In genomic region chr6:166105341-166106075, GRCh38 we compare ENCODE assay signal across 10 cellular contexts.
DNase-seq lines count a peak whose midpoint lies in the region; ATAC-seq and TF ChIP-seq lines count a peak whose summit lies in the region.
"Had no signal": no experiment of that assay in that cellular context is flagged by ENCODE, and none has a peak within 500 bp of the region (broad histone marks: within the 10 kb centered on the region; RNA-seq: fewer than 3 reads in every experiment).

No MANE protein-coding gene starts in this region.

- no peak overlapping the region for H3K4me3 Mint-ChIP-seq in activated CD8-positive, alpha-beta T cell treated with anti-CD3 and anti-CD28 coated beads for 36 hours
- no peak overlapping the region for H3K4me3 Mint-ChIP-seq in activated CD8-positive, alpha-beta T cell treated with anti-CD3 and anti-CD28 coated beads, Interleukin-2, amount 10 ng/mL, durations not matched to agents 7 days and 5 days
- H3K4me3 Mint-ChIP-seq in stimulated activated memory B cell treated with anti-CD40 and anti-IgM and Interleukin-4, amounts not matched to agents 10 μg/mL and 1 μg/mL and 100 μg/mL, for 72 hours = peak overlapping the region; percentile 11
- H3K4me3 Mint-ChIP-seq: CD8-positive, alpha-beta T cell had no signal

- H3K27me3 Mint-ChIP-seq in activated CD8-positive, alpha-beta T cell treated with anti-CD3 and anti-CD28 coated beads for 36 hours = peaks cover 8% of the 10 kb centered on the region
- peaks cover 39% of the 10 kb centered on the region for H3K27me3 Mint-ChIP-seq in activated CD8-positive, alpha-beta T cell treated with anti-CD3 and anti-CD28 coated beads, Interleukin-2, amount 10 ng/mL, durations not matched to agents 7 days and 5 days (ENCODE audit: low read depth)
- H3K27me3 Mint-ChIP-seq in stimulated activated memory B cell treated with anti-CD40 and anti-IgM and Interleukin-4, amounts not matched to agents 10 μg/mL and 1 μg/mL and 100 μg/mL, for 72 hours = no peaks in the 10 kb centered on the region

- DNase-seq in activated CD8-positive, alpha-beta T cell treated with anti-CD3 and anti-CD28 coated beads for 36 hours = peak; percentile 52
- DNase-seq in activated CD8-positive, alpha-beta T cell treated with anti-CD3 and anti-CD28 coated beads, Interleukin-2, amount 10 ng/mL, durations not matched to agents 7 days and 5 days = no peak
- no peak for DNase-seq in iPS-NIHi7 (ENCODE audit: extremely low spot score)
- DNase-seq in NCI-H1694 (lab: John Stamatoyannopoulos, UW) = no peak
- DNase-seq in stimulated activated CD4-positive, alpha-beta T cell treated with anti-CD3 and anti-CD28 coated beads, Interleukin-1b, Interleukin-23, amount 100 ng/mL, for 48 hours = no peak

- no peak overlapping the region for H3K27ac Mint-ChIP-seq in activated CD8-positive, alpha-beta T cell treated with anti-CD3 and anti-CD28 coated beads for 36 hours
- H3K27ac Mint-ChIP-seq in activated CD8-positive, alpha-beta T cell treated with anti-CD3 and anti-CD28 coated beads, Interleukin-2, amount 10 ng/mL, durations not matched to agents 7 days and 5 days = no peak overlapping the region
- no peak overlapping the region for H3K27ac Mint-ChIP-seq in stimulated activated memory B cell treated with anti-CD40 and anti-IgM and Interleukin-4, amounts not matched to agents 10 μg/mL and 1 μg/mL and 100 μg/mL, for 72 hours
- H3K27ac Mint-ChIP-seq: CD8-positive, alpha-beta T cell had no signal

- intact Hi-C loops in activated CD8-positive, alpha-beta T cell treated with anti-CD3 and anti-CD28 coated beads for 36 hours (cut with micrococcal nuclease) = loop anchor here (1.0 kb wide), 1 partner anchor 220 kb away; no protein-coding TSS in a partner anchor

- H3K36me3 Mint-ChIP-seq in activated CD8-positive, alpha-beta T cell treated with anti-CD3 and anti-CD28 coated beads for 36 hours (ENCODE audit: low read depth) = no peaks in the 10 kb centered on the region
- H3K36me3 Mint-ChIP-seq in activated CD8-positive, alpha-beta T cell treated with anti-CD3 and anti-CD28 coated beads, Interleukin-2, amount 10 ng/mL, durations not matched to agents 7 days and 5 days (ENCODE audit: low read depth) = no peaks in the 10 kb centered on the region
- no peaks in the 10 kb centered on the region for H3K36me3 Mint-ChIP-seq in stimulated activated memory B cell treated with anti-CD40 and anti-IgM and Interleukin-4, amounts not matched to agents 10 μg/mL and 1 μg/mL and 100 μg/mL, for 72 hours
- H3K36me3 Mint-ChIP-seq: CD8-positive, alpha-beta T cell had no signal

- H3K4me1 Mint-ChIP-seq in activated CD8-positive, alpha-beta T cell treated with anti-CD3 and anti-CD28 coated beads for 36 hours (ENCODE audit: low read depth) = peaks cover 5% of the 10 kb centered on the region
- H3K4me1 Mint-ChIP-seq in activated CD8-positive, alpha-beta T cell treated with anti-CD3 and anti-CD28 coated beads, Interleukin-2, amount 10 ng/mL, durations not matched to agents 7 days and 5 days (ENCODE audit: low read depth) = peaks cover 2% of the 10 kb centered on the region
- peaks cover 6% of the 10 kb centered on the region for H3K4me1 Mint-ChIP-seq in stimulated activated memory B cell treated with anti-CD40 and anti-IgM and Interleukin-4, amounts not matched to agents 10 μg/mL and 1 μg/mL and 100 μg/mL, for 72 hours

- CTCF ChIA-PET in activated CD8-positive, alpha-beta T cell treated with anti-CD3 and anti-CD28 coated beads for 36 hours (lab: Charles Lee) = interaction anchor here (0.5 to 3.6 kb wide), 26 partner anchors 8 to 376 kb away, joined by 3 to 58 read pairs (median 4); no protein-coding TSS in a partner anchor
- CTCF ChIA-PET in activated CD8-positive, alpha-beta T cell treated with anti-CD3 and anti-CD28 coated beads, Interleukin-2, amount 10 ng/mL, durations not matched to agents 7 days and 5 days (lab: Charles Lee) = interaction anchor here (0.6 to 1.7 kb wide), 12 partner anchors 9 to 665 kb away, joined by 3 to 21 read pairs (median 5); no protein-coding TSS in a partner anchor

- POLR2A ChIA-PET in activated CD8-positive, alpha-beta T cell treated with anti-CD3 and anti-CD28 coated beads for 36 hours (lab: Charles Lee) = interaction anchor here (0.8 kb wide), 1 partner anchor 99 kb away, joined by 4 read pairs; no protein-coding TSS in a partner anchor
- POLR2A ChIA-PET in activated CD8-positive, alpha-beta T cell treated with anti-CD3 and anti-CD28 coated beads, Interleukin-2, amount 10 ng/mL, durations not matched to agents 7 days and 5 days (lab: Charles Lee) = no interaction called here

- H3K9me3 Mint-ChIP-seq in activated CD8-positive, alpha-beta T cell treated with anti-CD3 and anti-CD28 coated beads for 36 hours = peaks cover 11% of the 10 kb centered on the region
- no peaks in the 10 kb centered on the region for H3K9me3 Mint-ChIP-seq in activated CD8-positive, alpha-beta T cell treated with anti-CD3 and anti-CD28 coated beads, Interleukin-2, amount 10 ng/mL, durations not matched to agents 7 days and 5 days (ENCODE audit: insufficient read depth)
- peaks cover 16% of the 10 kb centered on the region for H3K9me3 Mint-ChIP-seq in stimulated activated memory B cell treated with anti-CD40 and anti-IgM and Interleukin-4, amounts not matched to agents 10 μg/mL and 1 μg/mL and 100 μg/mL, for 72 hours

- TF ChIP-seq CTCF in activated CD8-positive, alpha-beta T cell treated with anti-CD3 and anti-CD28 coated beads for 36 hours (IDR thresholded peaks at IDR 0.05) = no peak

- ATAC-seq in activated CD8-positive, alpha-beta T cell treated with anti-CD3 and anti-CD28 coated beads for 36 hours = peak; percentile 65
- no peak for ATAC-seq in activated CD8-positive, alpha-beta T cell treated with anti-CD3 and anti-CD28 coated beads, Interleukin-2, amount 10 ng/mL, durations not matched to agents 7 days and 5 days
- peak; percentile 21 for ATAC-seq in GM21528 (IDR thresholded peaks at IDR 0.05; ENCODE audit: low FRiP score, unreplicated experiment)
- peak; percentile 42 for ATAC-seq in HG03432 (IDR thresholded peaks at IDR 0.05; ENCODE audit: unreplicated experiment)
- ATAC-seq in stimulated activated memory B cell treated with anti-CD40 and anti-IgM and Interleukin-4, amounts not matched to agents 10 μg/mL and 1 μg/mL and 100 μg/mL, for 72 hours = peak; percentile 63
- ATAC-seq: PC-3 had no signal
